Comparison of ENCODE assay signal across 14 cellular contexts in the genomic region with DNA sequence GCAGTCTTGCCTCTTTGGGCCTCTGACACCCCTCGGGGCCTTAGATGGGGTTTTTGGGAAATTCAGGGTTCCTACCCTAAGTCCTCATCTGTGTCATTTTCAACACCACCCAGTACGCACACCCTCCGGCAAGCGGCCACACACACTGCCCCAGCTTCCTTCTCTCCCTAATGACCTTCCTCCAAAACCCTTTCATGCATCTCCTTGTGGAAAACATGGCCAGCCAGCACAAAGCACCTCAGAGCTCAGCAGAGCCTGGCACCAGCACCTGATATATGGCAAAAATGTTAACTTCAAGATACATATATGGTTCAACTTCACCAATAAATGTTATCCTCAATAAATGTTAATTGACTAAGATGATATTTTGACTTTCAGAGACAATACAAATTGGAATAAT. TPM values are rescaled to one million over a fixed set of nuclear protein-coding genes. Genes with fewer than 3 reads are reported as not detected.
DNase-seq lines count a peak whose midpoint lies in the region; ATAC-seq, FAIRE-seq and TF ChIP-seq lines count a peak whose summit lies in the region.
"Not testable (repeated sequence)": the region's sequence is repeated elsewhere in the genome, so short reads cannot be mapped to it uniquely, and the experiment has no call there.
"Had no signal": no experiment of that assay in that cellular context is flagged by ENCODE, and none has a peak within 500 bp of the region (broad histone marks: within the 10 kb centered on the region; RNA-seq: fewer than 3 reads in every experiment).

No MANE protein-coding gene starts in this region.

- not testable (repeated sequence) for H3K36me3 ChIP-seq in kidney (ENCODE audit: control insufficient read depth in 1 of 2, insufficient read depth in 2 of 2, low read length in 2 of 2); liver (ENCODE audit: control insufficient read depth in 4 of 4, insufficient read depth in 3 of 4, low read depth in 1 of 4, low read length in 3 of 4)

- not testable (repeated sequence) for TF ChIP-seq RAD21 in A549 (conservative IDR thresholded peaks at IDR 0.05 in 1 of 2, IDR thresholded peaks at IDR 0.05 in 1 of 2); liver (IDR thresholded peaks at IDR 0.05)

- 91% methylated on average over 4 of the region's 4 CpGs for WGBS in A549 (ENCODE audit: missing lambda C conversion rate)
- WGBS in liver, result 93% methylated on average over 4 of the region's 4 CpGs

- ATAC-seq in A549, result not testable (repeated sequence)

- H3K9me3 Mint-ChIP-seq in progenitor cell of endocrine pancreas (ENCODE audit: low read depth), result not testable (repeated sequence)

- H3K4me1 Mint-ChIP-seq in progenitor cell of endocrine pancreas (ENCODE audit: low read depth), result peaks cover 15% of the 10 kb centered on the region

- H3K9me3 ChIP-seq in A549; kidney (ENCODE audit: control insufficient read depth in 1 of 2, low read length in 2 of 2); liver (ENCODE audit: control insufficient read depth in 4 of 4, low read length in 3 of 4): not testable (repeated sequence)

- TF ChIP-seq POLR2A in A549 (IDR thresholded peaks at IDR 0.05; ENCODE audit: low read length), result not testable (repeated sequence)

- intact Hi-C loops in kidney (cut with DNase I), result not testable (repeated sequence)

- H3K4me3 Mint-ChIP-seq in progenitor cell of endocrine pancreas (ENCODE audit: low read depth), result not testable (repeated sequence)

- CTCF ChIA-PET in A549 (lab: Yijun Ruan, JAX), result interaction anchor here (1.3 kb wide), 1 partner anchor 8 kb away, joined by 3 read pairs; no protein-coding TSS in a partner anchor

- H3K4me1 ChIP-seq in A549; kidney (ENCODE audit: control insufficient read depth in 1 of 2, insufficient read depth in 1 of 2, low read depth in 1 of 2, low read length in 2 of 2): not testable (repeated sequence)
- H3K4me1 ChIP-seq in liver (ENCODE audit: control insufficient read depth in 4 of 4, insufficient read depth in 4 of 4, low read length in 3 of 4), result peaks cover 0 to 13% (median 6%) of the 10 kb centered on the region in 4 donors

- H3K36me3 Mint-ChIP-seq in progenitor cell of endocrine pancreas (ENCODE audit: insufficient read depth), result not testable (repeated sequence)

- not testable (repeated sequence) for TF ChIP-seq EP300 in A549 (IDR thresholded peaks at IDR 0.05)

- TF ChIP-seq CTCF in A549 (IDR thresholded peaks at IDR 0.05); coronary artery (IDR thresholded peaks at IDR 0.05); kidney (IDR thresholded peaks at IDR 0.05; ENCODE audit: borderline replicate concordance, extremely low read depth, insufficient read depth); liver (IDR thresholded peaks at IDR 0.05; ENCODE audit: low read depth, low read length, missing input control); progenitor cell of endocrine pancreas (IDR thresholded peaks at IDR 0.05; ENCODE audit: unreplicated experiment): not testable (repeated sequence)

- H3K4me3 ChIP-seq in A549; coronary artery; kidney (ENCODE audit: low read length in 2 of 2); liver (ENCODE audit: low read depth in 1 of 3, low read length in 3 of 3): not testable (repeated sequence)

- H3K4me2 ChIP-seq in A549, result not testable (repeated sequence)

- not testable (repeated sequence) for H3K27me3 ChIP-seq in liver (ENCODE audit: control insufficient read depth in 4 of 4, insufficient read depth in 4 of 4, low read length in 3 of 4)

- H3K9ac ChIP-seq in kidney (ENCODE audit: low read length in 2 of 2); liver (ENCODE audit: low read depth in 1 of 2, low read length in 2 of 2): not testable (repeated sequence)

- DNase-seq in A549 (ENCODE audit: low read depth in 1 of 2, low spot score in 1 of 2); kidney; progenitor cell of endocrine pancreas (ENCODE audit: low spot score, unreplicated experiment): not testable (repeated sequence)
- DNase-seq in coronary artery (ENCODE audit: low spot score), result peak; percentile 16
- peak; percentile 18 for DNase-seq in islet precursor cell

- H3K27ac ChIP-seq in A549; coronary artery; kidney (ENCODE audit: low read depth in 2 of 2, low read length in 2 of 2): not testable (repeated sequence)
- H3K27ac ChIP-seq in liver (ENCODE audit: low read depth in 1 of 2, low read length in 2 of 2), result peak overlapping the region; percentile 66 to 87

- peak; percentile 43 for FAIRE-seq in A549 (lab: Jason Lieb, UNC)
- FAIRE-seq in kidney (lab: Jason Lieb, UNC), result peak; percentile 41

- POLR2A ChIA-PET in A549 (lab: Yijun Ruan, JAX), result not testable (repeated sequence)

- H3K27ac Mint-ChIP-seq in progenitor cell of endocrine pancreas, result peak overlapping the region; percentile 59

- H3K27me3 Mint-ChIP-seq in progenitor cell of endocrine pancreas, result not testable (repeated sequence)

RNA-seq across cellular contexts. Expression of a gene that starts 59.3 kb away (rescaled TPM):
- polyA plus RNA-seq in A549 (2011; rRNA removed), result not detected in 2 replicates
- polyA plus RNA-seq in A549 (2012; cell fraction: cytosol; rRNA removed), result not detected in 2 replicates
- polyA plus RNA-seq in A549 (2012; cell fraction: nucleus; rRNA removed), result not detected in 2 replicates
- not detected in 3 replicates for polyA plus RNA-seq in A549 (2017; fragmentation: RNase III; extraction: RNeasy Plus Mini Kit Qiagen cat#74134 plus additional on column Dnase treatment)
- polyA minus RNA-seq in A549 (2011; rRNA and poly(A)+ RNA removed), result not detected in 2 replicates
- total RNA-seq in kidney, result 0.16 TPM
- polyA plus RNA-seq in kidney (ENCODE audit: insufficient read depth, low read depth, low replicate concordance), result not detected
- total RNA-seq in liver, result not detected
- not detected for polyA plus RNA-seq in liver
- total RNA-seq in progenitor cell of endocrine pancreas, result not detected in 2 replicates
- total RNA-seq: A172; A673; Calu3; CD4-positive, alpha-beta memory T cell; CD4-positive, CD25-positive, alpha-beta regulatory T cell; CD8-positive, alpha-beta memory T cell had no signal
- polyA plus RNA-seq: AG04450; CD14-positive monocyte; CD4-positive, alpha-beta memory T cell; CD4-positive, CD25-positive, alpha-beta regulatory T cell; CD8-positive, alpha-beta memory T cell had no signal
